ENCODE assay signal across 8 cellular contexts in genomic region chr15:75029378-75030022, GRCh38. TPM values are rescaled to one million over a fixed set of nuclear protein-coding genes. Genes with fewer than 3 reads are reported as not detected.
DNase-seq lines count a peak whose midpoint lies in the region; FAIRE-seq and TF ChIP-seq lines count a peak whose summit lies in the region.

No MANE protein-coding gene starts in this region.

- in situ Hi-C loops in Caki2 (cut with HindIII; ENCODE audit: low pct_unique_long_range_greater_than_20kb, low sequenced_read_pairs): no loop called here

- CTCF ChIA-PET in HEK293T (lab: Yijun Ruan, JAX): interaction anchor here (1.0 to 4.8 kb wide), 6 partner anchors 9 to 277 kb away, joined by 3 to 33 read pairs (median 5); partner anchors contain the start of gene C15orf39

- H3K9me3 ChIP-seq in small intestine (ENCODE audit: control insufficient read depth, low read depth): no peaks in the 10 kb centered on the region

- H3K4me1 ChIP-seq in small intestine (ENCODE audit: control insufficient read depth in 2 of 2, insufficient read depth in 1 of 2, low read depth in 1 of 2, low read length in 1 of 2): peaks cover 0 to 3% of the 10 kb centered on the region in 2 donors

- peak overlapping the region in 1 of 2 donors; percentile 52 for H3K27ac ChIP-seq in small intestine (ENCODE audit: low read depth in 1 of 2, low read length in 1 of 2)

- DNase-seq in Caki2 (ENCODE audit: low read depth) (peak; percentile 72), HEK293T (ENCODE audit: extremely low spot score) (peak; percentile 85), NCI-H2171 treated with DMSO at 0.1 percent for 48 hours (lab: John Stamatoyannopoulos, UW) (peak; percentile 73), brain pericyte (ENCODE audit: low read depth, low spot score) (peak; percentile 74), iPS-NIHi11 (ENCODE audit: low spot score) (peak; percentile 84), small intestine (peak; percentile 82), NCI-H128 (lab: John Stamatoyannopoulos, UW; ENCODE audit: unreplicated experiment) (no peak)

- H3K4me3 ChIP-seq in WI38 (ENCODE audit: low read depth, low read length) (no peak overlapping the region), small intestine (ENCODE audit: low read depth in 1 of 2, low read length in 2 of 2) (no peak overlapping the region)

- WGBS in small intestine, 3 donors: 30 to 52% (median 47%) methylated on average over 10 to 12 of the region's 12 CpGs

- TF ChIP-seq CTCF in WI38 (IDR thresholded peaks at IDR 0.05; ENCODE audit: low read depth, low read length): peak; percentile 72

- H3K36me3 ChIP-seq in small intestine (ENCODE audit: control insufficient read depth in 2 of 2, insufficient read depth in 2 of 2, low read length in 2 of 2): no peaks in the 10 kb centered on the region

- FAIRE-seq in small intestine (lab: Jason Lieb, UNC): no peak

- POLR2A ChIA-PET in HEK293T (lab: Yijun Ruan, JAX): interaction anchor here (0.6 to 1.8 kb wide), 6 partner anchors 37 to 339 kb away, joined by 3 to 9 read pairs (median 4); partner anchors contain the start of genes C15orf39 and MAN2C1

- H3K27me3 ChIP-seq in small intestine (ENCODE audit: control insufficient read depth in 2 of 2, insufficient read depth in 2 of 2, low read length in 2 of 2): no peaks in the 10 kb centered on the region

TF ChIP-seq in HEK293T, 16 proteins besides CTCF, POLR2A, EP300 and RAD21:
- TF ChIP-seq FOXA1 (IDR thresholded peaks at IDR 0.05): no peak
- TF ChIP-seq ZNF384 (IDR thresholded peaks at IDR 0.05): no peak
- no peak for TF ChIP-seq ELF4 (IDR thresholded peaks at IDR 0.05)
- no peak for TF ChIP-seq SUZ12 (IDR thresholded peaks at IDR 0.05)
- no peak for TF ChIP-seq NFRKB (IDR thresholded peaks at IDR 0.05)
- TF ChIP-seq TARDBP (IDR thresholded peaks at IDR 0.05): no peak
- no peak for TF ChIP-seq LEF1 (IDR thresholded peaks at IDR 0.05; ENCODE audit: borderline replicate concordance)
- no peak for TF ChIP-seq CTBP1 (IDR thresholded peaks at IDR 0.05; ENCODE audit: borderline replicate concordance)
- TF ChIP-seq FOXK2 (IDR thresholded peaks at IDR 0.05): no peak
- no peak for TF ChIP-seq ARNT (IDR thresholded peaks at IDR 0.05)
- no peak for TF ChIP-seq SP1 (IDR thresholded peaks at IDR 0.05)
- TF ChIP-seq L3MBTL2 (conservative IDR thresholded peaks at IDR 0.05): no peak
- no peak for TF ChIP-seq HDGF (IDR thresholded peaks at IDR 0.05; ENCODE audit: borderline replicate concordance)
- TF ChIP-seq BHLHE40 (IDR thresholded peaks at IDR 0.05; ENCODE audit: borderline replicate concordance): no peak

RNA-seq across cellular contexts. Expression of gene PPCDC, which starts 6.1 kb away (rescaled TPM):
- 22.8 and 38.3 TPM in 2 replicates for total RNA-seq in Caki2 (2014; rRNA removed; shearing (Covaris generic); ENCODE audit: low replicate concordance)
- 10 to 100 TPM; 15.9 to 29.4 (median 19.5) TPM for polyA plus RNA-seq in small intestine

RNA-seq across cellular contexts. Expression of gene SCAMP5, which starts 34.1 kb away (rescaled TPM):
- 0.88 and 1.0 TPM in 2 replicates for total RNA-seq in Caki2 (2014; rRNA removed; shearing (Covaris generic); ENCODE audit: low replicate concordance)
- 10 to 100 TPM; 39.5 to 78.1 (median 74.0) TPM for polyA plus RNA-seq in small intestine
